In genomic region chr20:24970030-24970553, GRCh38 we compare ENCODE assay signal across 17 cellular contexts. TPM values are rescaled to one million over a fixed set of nuclear protein-coding genes. Genes with fewer than 3 reads are reported as not detected.
DNase-seq lines count a peak whose midpoint lies in the region; ATAC-seq, FAIRE-seq and TF ChIP-seq lines count a peak whose summit lies in the region.
"Had no signal": no experiment of that assay in that cellular context is flagged by ENCODE, and none has a peak within 500 bp of the region (broad histone marks: within the 10 kb centered on the region; RNA-seq: fewer than 3 reads in every experiment).

No MANE protein-coding gene starts in this region.

- H3K27me3 Mint-ChIP-seq in CD8-positive, alpha-beta memory T cell, result no peaks in the 10 kb centered on the region
- H3K27me3 Mint-ChIP-seq in central memory CD8-positive, alpha-beta T cell, result no peaks in the 10 kb centered on the region

- H4K20me1 ChIP-seq in BLaER1 treated with 17β-estradiol and CSF1 and Interleukin-3, amounts not matched to agents 10 nM and 100 nM, result peaks cover 4 to 53% (median 14%) of the 10 kb centered on the region in 11 experiments; a peak in 13 of 22 replicates

- ATAC-seq in central memory CD8-positive, alpha-beta T cell (replicated peaks; ENCODE audit: extremely low read depth, poor library complexity, severe bottlenecking), result no peak
- ATAC-seq in GM21447 (IDR thresholded peaks at IDR 0.05; ENCODE audit: unreplicated experiment), result no peak

- TF ChIP-seq POLR2A in H54 (IDR thresholded peaks at IDR 0.05; ENCODE audit: low read depth, low read length), result no peak

- no peak for TF ChIP-seq CTCF in neutrophil (IDR thresholded peaks at IDR 0.05)

- H3K4me1 Mint-ChIP-seq in CD8-positive, alpha-beta memory T cell, result peaks cover 44 to 53% (median 50%) of the 10 kb centered on the region in 3 donors
- H3K4me1 Mint-ChIP-seq in central memory CD8-positive, alpha-beta T cell, result peaks cover 51% of the 10 kb centered on the region

- POLR2A ChIA-PET in CD8-positive, alpha-beta memory T cell (lab: Charles Lee), result no interaction called here

- FAIRE-seq in H54 (lab: Jason Lieb, UNC), result no peak
- FAIRE-seq: GM12892 had no signal

- no peak overlapping the region for H3K4me3 Mint-ChIP-seq in CD8-positive, alpha-beta memory T cell
- H3K4me3 Mint-ChIP-seq in central memory CD8-positive, alpha-beta T cell, result no peak overlapping the region

- peak overlapping the region; percentile 5 to 97 (median 82); a peak in 15 of 22 replicates for H3K4me2 ChIP-seq in BLaER1 treated with 17β-estradiol and CSF1 and Interleukin-3, amounts not matched to agents 10 nM and 100 nM

- H3K9ac ChIP-seq in BLaER1 treated with 17β-estradiol and CSF1 and Interleukin-3, amounts not matched to agents 10 nM and 100 nM, result peak overlapping the region in 1 of 11 experiments; percentile 66; a peak in 2 of 22 replicates

- CTCF ChIA-PET in CD8-positive, alpha-beta memory T cell (lab: Charles Lee), result no interaction called here

- peak in 1 of 5 donors; percentile 18 for DNase-seq in CD8-positive, alpha-beta memory T cell
- no peak for DNase-seq in central memory CD8-positive, alpha-beta T cell (ENCODE audit: low spot score in 2 of 2)
- DNase-seq in H54 (ENCODE audit: insufficient read length, low spot score) (no peak), NCI-H1436 treated with DMSO at 0.1 percent for 48 hours (lab: John Stamatoyannopoulos, UW) (no peak)
- DNase-seq: DMS79 treated with DMSO at 0.1 percent for 48 hours, GDM1, MG63, NCI-H1092 treated with DMSO at 0.1 percent for 48 hours, NCI-H1694 treated with DMSO at 0.1 percent for 48 hours, NCI-H446 treated with DMSO at 0.1 percent for 48 hours, NCI-H774, SHP77 treated with DMSO at 0.1 percent for 48 hours had no signal

- H3K9me3 Mint-ChIP-seq in CD8-positive, alpha-beta memory T cell, result no peaks in the 10 kb centered on the region
- H3K9me3 Mint-ChIP-seq in central memory CD8-positive, alpha-beta T cell, result no peaks in the 10 kb centered on the region

- H3K27me3 ChIP-seq in BLaER1 treated with 17β-estradiol and CSF1 and Interleukin-3, amounts not matched to agents 10 nM and 100 nM, result no peaks in the 10 kb centered on the region
- H3K27me3 ChIP-seq in CD8-positive, alpha-beta memory T cell (ENCODE audit: insufficient read depth, low read length, poor library complexity, severe bottlenecking), result no peaks in the 10 kb centered on the region
- H3K27me3 ChIP-seq in neutrophil, result no peaks in the 10 kb centered on the region
- H3K27me3 ChIP-seq: MG63 had no signal

- H3K27ac Mint-ChIP-seq in CD8-positive, alpha-beta memory T cell, result peak overlapping the region; percentile 4 to 90 (median 69)
- peak overlapping the region; percentile 90 for H3K27ac Mint-ChIP-seq in central memory CD8-positive, alpha-beta T cell (ENCODE audit: low read depth)

- H3K36me3 Mint-ChIP-seq in CD8-positive, alpha-beta memory T cell, result peaks cover 34 to 96% (median 35%) of the 10 kb centered on the region in 3 donors
- peaks cover 62% of the 10 kb centered on the region for H3K36me3 Mint-ChIP-seq in central memory CD8-positive, alpha-beta T cell (ENCODE audit: insufficient read depth)

- no peak overlapping the region for H3K4me3 ChIP-seq in BLaER1 treated with 17β-estradiol and CSF1 and Interleukin-3, amounts not matched to agents 10 nM and 100 nM
- no peak overlapping the region for H3K4me3 ChIP-seq in CD8-positive, alpha-beta memory T cell (ENCODE audit: low read length)
- H3K4me3 ChIP-seq in neutrophil (ENCODE audit: low read depth in 1 of 2, low read length in 1 of 2), result no peak overlapping the region
- H3K4me3 ChIP-seq: MG63 had no signal

- H3K4me1 ChIP-seq in BLaER1 treated with 17β-estradiol and CSF1 and Interleukin-3, amounts not matched to agents 10 nM and 100 nM, result peaks cover 29 to 49% (median 31%) of the 10 kb centered on the region in 10 experiments
- peaks cover 8% of the 10 kb centered on the region for H3K4me1 ChIP-seq in CD8-positive, alpha-beta memory T cell (ENCODE audit: insufficient read depth, low read length)
- peaks cover 17 to 28% of the 10 kb centered on the region in 2 experiments for H3K4me1 ChIP-seq in neutrophil (ENCODE audit: control insufficient read depth in 1 of 2, insufficient read depth in 1 of 2, low read depth in 1 of 2, low read length in 1 of 2)

- H3K27ac ChIP-seq in BLaER1 treated with 17β-estradiol and CSF1 and Interleukin-3, amounts not matched to agents 10 nM and 100 nM, result peak overlapping the region in 5 of 11 experiments; percentile 52 to 73 (median 59); a peak in 6 of 22 replicates
- H3K27ac ChIP-seq in CD8-positive, alpha-beta memory T cell (ENCODE audit: low read depth, low read length), result no peak overlapping the region
- H3K27ac ChIP-seq in neutrophil, result peak overlapping the region; percentile 67
- H3K27ac ChIP-seq: C4-2B had no signal

- H3K9me3 ChIP-seq in BLaER1 treated with 17β-estradiol and CSF1 and Interleukin-3, amounts not matched to agents 10 nM and 100 nM (replicated peaks in 1 of 11), result peaks cover 0 to 3% (median under 1%) of the 10 kb centered on the region in 11 experiments; a peak in 5 of 22 replicates
- H3K9me3 ChIP-seq in CD8-positive, alpha-beta memory T cell (ENCODE audit: low read length), result no peaks in the 10 kb centered on the region
- no peaks in the 10 kb centered on the region for H3K9me3 ChIP-seq in neutrophil
- H3K9me3 ChIP-seq: MG63 had no signal

- peaks cover 77 to 90% (median 82%) of the 10 kb centered on the region in 11 experiments for H3K36me3 ChIP-seq in BLaER1 treated with 17β-estradiol and CSF1 and Interleukin-3, amounts not matched to agents 10 nM and 100 nM
- H3K36me3 ChIP-seq in CD8-positive, alpha-beta memory T cell (ENCODE audit: insufficient read depth, low read length), result peaks cover 72% of the 10 kb centered on the region
- H3K36me3 ChIP-seq in neutrophil, result peaks cover 90% of the 10 kb centered on the region
- H3K36me3 ChIP-seq: MG63 had no signal

RNA-seq across cellular contexts. Expression of gene CST7, which starts 21.0 kb away (rescaled TPM):
- 100 to 1,000 TPM; 124 to 131 TPM for total RNA-seq in CD8-positive, alpha-beta memory T cell
- 889 TPM for polyA plus RNA-seq in CD8-positive, alpha-beta memory T cell

RNA-seq across cellular contexts. Expression of gene APMAP, which starts 22.5 kb away (rescaled TPM):
- total RNA-seq in CD8-positive, alpha-beta memory T cell, result 10 to 100 TPM; 82.5 to 83.6 TPM
- polyA plus RNA-seq in CD8-positive, alpha-beta memory T cell, result 228 TPM
